9 cellular contexts compared by ENCODE assay signal in the genomic region with DNA sequence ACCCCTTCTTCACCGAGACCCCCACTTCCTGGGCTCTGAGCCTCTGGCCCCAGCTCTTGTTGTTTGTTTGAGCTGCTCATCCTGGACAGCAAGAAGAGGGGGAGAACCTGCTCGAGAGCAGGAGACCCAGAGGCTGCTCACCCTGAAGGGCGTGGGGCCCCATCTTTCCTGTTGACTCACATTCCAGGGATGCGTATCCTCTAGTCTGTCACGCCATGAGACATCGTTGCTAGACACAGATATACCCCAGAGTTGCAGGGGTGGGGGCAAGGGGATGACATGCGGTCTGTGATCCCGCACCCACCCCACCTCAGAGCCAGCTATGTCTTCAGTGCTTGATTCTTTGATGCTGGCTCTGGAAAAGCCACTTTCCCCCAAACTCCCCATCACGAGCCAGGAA. TPM values are rescaled to one million over a fixed set of nuclear protein-coding genes. Genes with fewer than 3 reads are reported as not detected.
DNase-seq lines count a peak whose midpoint lies in the region; ATAC-seq and TF ChIP-seq lines count a peak whose summit lies in the region.
"Had no signal": no experiment of that assay in that cellular context is flagged by ENCODE, and none has a peak within 500 bp of the region (broad histone marks: within the 10 kb centered on the region; RNA-seq: fewer than 3 reads in every experiment).

No MANE protein-coding gene starts in this region.

- H3K4me1 ChIP-seq in CD4-positive, alpha-beta memory T cell (ENCODE audit: insufficient read depth, low read length), result peaks cover 8% of the 10 kb centered on the region
- H3K4me1 ChIP-seq in PC-3 (ENCODE audit: insufficient read depth, low read length) (peaks cover 28% of the 10 kb centered on the region), endodermal cell (ENCODE audit: control insufficient read depth, insufficient read depth, low read length) (peaks cover 4% of the 10 kb centered on the region), osteoblast (ENCODE audit: insufficient read depth, low read length) (peaks cover 31% of the 10 kb centered on the region)

- H3K9me2 ChIP-seq in PC-3 (replicated peaks; ENCODE audit: low read length), result no peaks in the 10 kb centered on the region

- H3K27me3 ChIP-seq in CD4-positive, alpha-beta memory T cell (ENCODE audit: insufficient read depth, low read length), result no peaks in the 10 kb centered on the region
- H3K27me3 ChIP-seq in PC-3 (ENCODE audit: low read length) (no peaks in the 10 kb centered on the region), endodermal cell (ENCODE audit: control insufficient read depth, insufficient read depth, low read length, poor library complexity, severe bottlenecking) (no peaks in the 10 kb centered on the region), osteoblast (ENCODE audit: insufficient read depth, low read length) (peaks cover 8% of the 10 kb centered on the region)

- TF ChIP-seq CTCF in PC-3 (conservative IDR thresholded peaks at IDR 0.05; ENCODE audit: low read depth, low read length) (no peak), endodermal cell (conservative IDR thresholded peaks at IDR 0.05) (no peak), osteoblast (IDR thresholded peaks at IDR 0.05; ENCODE audit: extremely low read depth, low read depth, low read length) (no peak), glutamatergic neuron (IDR thresholded peaks at IDR 0.05; ENCODE audit: partially characterized antibody, unreplicated experiment) (no peak)

- 81 to 93% methylated on average over 5 to 8 of the region's 9 CpGs for WGBS in endodermal cell (ENCODE audit: insufficient coverage in 1 of 2, insufficient read length in 1 of 2), 2 experiments

- H3K27ac Mint-ChIP-seq in CD4-positive, alpha-beta memory T cell, result peak overlapping the region in 4 of 7 donors; percentile 41 to 64 (median 44)
- H3K27ac Mint-ChIP-seq in endodermal cell, result peak overlapping the region; percentile 80
- H3K27ac Mint-ChIP-seq in glutamatergic neuron (ENCODE audit: unreplicated experiment), result no peak overlapping the region

- no peaks in the 10 kb centered on the region for H3K79me2 ChIP-seq in PC-3 (ENCODE audit: low read length)
- H3K79me2 ChIP-seq in osteoblast (ENCODE audit: insufficient read depth, low read length), result no peaks in the 10 kb centered on the region

- H3K9ac ChIP-seq in PC-3 (ENCODE audit: low read length) (peak overlapping the region; percentile 87), endodermal cell (ENCODE audit: extremely low read depth, low read length, poor library complexity, severe bottlenecking) (no peak overlapping the region)

- no peaks in the 10 kb centered on the region for H3K9me3 ChIP-seq in CD4-positive, alpha-beta memory T cell (ENCODE audit: control insufficient read depth in 1 of 2, low read length in 2 of 2)
- H3K9me3 ChIP-seq in PC-3 (ENCODE audit: low read length), result no peaks in the 10 kb centered on the region
- no peaks in the 10 kb centered on the region for H3K9me3 ChIP-seq in endodermal cell (ENCODE audit: control insufficient read depth, low read length)
- H3K9me3 ChIP-seq in osteoblast (ENCODE audit: low read depth, low read length), result no peaks in the 10 kb centered on the region

- POLR2A ChIA-PET in CD4-positive, alpha-beta memory T cell (lab: Charles Lee; ENCODE audit: partially characterized antibody), result no interaction called here
- POLR2A ChIA-PET in PC-3 (lab: Charles Lee; ENCODE audit: unreplicated experiment), result interaction anchor here (0.5 to 1.5 kb wide), 9 partner anchors 12 to 857 kb away, joined by 3 to 24 read pairs (median 4); partner anchors contain the start of genes ATF6B, FKBPL, HSPA1A and HSPA1L

- H3K4me2 ChIP-seq in PC-3 (ENCODE audit: low read length) (peak overlapping the region; percentile 72), osteoblast (ENCODE audit: insufficient read depth, low read length) (peak overlapping the region; percentile 60)

- peaks cover 43% of the 10 kb centered on the region for H3K36me3 ChIP-seq in CD4-positive, alpha-beta memory T cell (ENCODE audit: insufficient read depth, low read length)
- H3K36me3 ChIP-seq in PC-3 (ENCODE audit: low read depth, low read length) (peaks cover 18% of the 10 kb centered on the region; the same call in 1 of the 2 replicates), endodermal cell (ENCODE audit: control insufficient read depth, insufficient read depth, low read length) (peaks cover 43% of the 10 kb centered on the region), osteoblast (ENCODE audit: insufficient read depth, low read length) (peaks cover 25% of the 10 kb centered on the region)

- H3F3A ChIP-seq in PC-3 (ENCODE audit: low read length, unreplicated experiment), result no peaks in the 10 kb centered on the region

- no peak for DNase-seq in CD4-positive, alpha-beta memory T cell
- DNase-seq in PC-3 (peak; percentile 87), endodermal cell (no peak), osteoblast (ENCODE audit: insufficient read length, low spot score, missing footprints) (peak; percentile 92), glutamatergic neuron (no peak), middle frontal gyrus (ENCODE audit: extremely low spot score, low spot score) (no peak)
- no peak for DNase-seq in activated CD4-positive, alpha-beta T cell treated with anti-CD3 and anti-CD28 coated beads, Interleukin-2, amount 50 U/mL, for 48 hours
- DNase-seq: NCI-H1436 treated with DMSO at 0.1 percent for 48 hours had no signal

- no peaks in the 10 kb centered on the region for H4K20me1 ChIP-seq in PC-3 (ENCODE audit: low read length)
- no peaks in the 10 kb centered on the region for H4K20me1 ChIP-seq in osteoblast (ENCODE audit: insufficient read depth, low read length)

- H3K4me1 Mint-ChIP-seq in CD4-positive, alpha-beta memory T cell, result peaks cover 6 to 16% (median 10%) of the 10 kb centered on the region in 4 donors
- H3K4me1 Mint-ChIP-seq in endodermal cell, result peaks cover 7% of the 10 kb centered on the region
- H3K4me1 Mint-ChIP-seq in glutamatergic neuron (ENCODE audit: low read depth, unreplicated experiment), result peaks cover 2% of the 10 kb centered on the region

- no peak overlapping the region for H3K4me3 Mint-ChIP-seq in CD4-positive, alpha-beta memory T cell
- H3K4me3 Mint-ChIP-seq in endodermal cell (no peak overlapping the region), glutamatergic neuron (ENCODE audit: unreplicated experiment) (no peak overlapping the region)

- 0 out of 2 replicates have a peak overlapping the region, but pooled peaks have one; percentile 40 for H2AFZ ChIP-seq in PC-3 (ENCODE audit: low read length)
- no peak overlapping the region for H2AFZ ChIP-seq in osteoblast (ENCODE audit: low read length)

- no peak overlapping the region for H3K27ac ChIP-seq in CD4-positive, alpha-beta memory T cell (ENCODE audit: low read depth, low read length)
- H3K27ac ChIP-seq in PC-3 (ENCODE audit: low read length) (peak overlapping the region; percentile 88), endodermal cell (ENCODE audit: low read depth, low read length) (no peak overlapping the region), osteoblast (ENCODE audit: low read depth, low read length) (peak overlapping the region; percentile 86)

- no TSS peak for BruUV-seq in PC-3 (replicated peaks; lab: Mats Ljungman, UMichigan)

- H3K4me3 ChIP-seq in CD4-positive, alpha-beta memory T cell (ENCODE audit: low read length in 2 of 2), result no peak overlapping the region
- H3K4me3 ChIP-seq in PC-3 (ENCODE audit: low read length) (0 out of 2 replicates have a peak overlapping the region, but pooled peaks have one; percentile 39), endodermal cell (ENCODE audit: low read length) (no peak overlapping the region), osteoblast (ENCODE audit: insufficient read depth, low read length) (no peak overlapping the region)

- ATAC-seq in PC-3 (peak; percentile 66), GM21576 (IDR thresholded peaks at IDR 0.05; ENCODE audit: unreplicated experiment) (no peak)

- intact Hi-C loops in CD4-positive, alpha-beta memory T cell (cut with micrococcal nuclease), result no loop called here
- intact Hi-C loops in PC-3 (cut with micrococcal nuclease), result loop anchor here (1.0 to 10.0 kb wide), 3 partner anchors 14 to 210 kb away; partner anchors contain the start of genes ATF6B and ZBTB12

- no peaks in the 10 kb centered on the region for H3K27me3 Mint-ChIP-seq in CD4-positive, alpha-beta memory T cell
- H3K27me3 Mint-ChIP-seq in endodermal cell (ENCODE audit: insufficient read depth) (peaks cover 2% of the 10 kb centered on the region), glutamatergic neuron (ENCODE audit: unreplicated experiment) (no peaks in the 10 kb centered on the region)

- no peaks in the 10 kb centered on the region for H3K9me3 Mint-ChIP-seq in CD4-positive, alpha-beta memory T cell
- H3K9me3 Mint-ChIP-seq in endodermal cell (no peaks in the 10 kb centered on the region), glutamatergic neuron (ENCODE audit: unreplicated experiment) (peaks cover 2% of the 10 kb centered on the region)

- H3K36me3 Mint-ChIP-seq in CD4-positive, alpha-beta memory T cell, result peaks cover 18 to 57% of the 10 kb centered on the region in 2 donors
- H3K36me3 Mint-ChIP-seq in endodermal cell (ENCODE audit: low read depth), result peaks cover 34% of the 10 kb centered on the region
- H3K36me3 Mint-ChIP-seq in glutamatergic neuron (ENCODE audit: unreplicated experiment), result no peaks in the 10 kb centered on the region

- CTCF ChIA-PET in CD4-positive, alpha-beta memory T cell (lab: Charles Lee; ENCODE audit: partially characterized antibody), result interaction anchor here (0.7 kb wide), 1 partner anchor 1379 kb away, joined by 5 read pairs; no protein-coding TSS in a partner anchor
- CTCF ChIA-PET in PC-3 (lab: Charles Lee), result interaction anchor here (0.6 to 1.6 kb wide), 2 partner anchors 27 to 68 kb away, joined by 3 to 6 read pairs; no protein-coding TSS in a partner anchor

RNA-seq across cellular contexts. Expression of gene TNXB, which starts 5.7 kb away (rescaled TPM):
- 10 to 100 TPM; 16.5 to 22.4 TPM for total RNA-seq in CD4-positive, alpha-beta memory T cell
- under 1 TPM in 1 of 2 donors, not detected in 1; 0.31 TPM for polyA plus RNA-seq in CD4-positive, alpha-beta memory T cell
- total RNA-seq in PC-3 (2014; rRNA removed), result 2.9 and 3.3 TPM in 2 replicates
- 1 to 10 TPM; 4.0 to 9.3 TPM for total RNA-seq in endodermal cell
- 2.2 TPM for polyA plus RNA-seq in endodermal cell (2013, experiment 1 of 2)
- 3.7 TPM for polyA plus RNA-seq in endodermal cell (2013, experiment 2 of 2)
- 8.3 and 11.9 TPM in 2 replicates for total RNA-seq in osteoblast
- 6.0 TPM for total RNA-seq in glutamatergic neuron (ENCODE audit: unreplicated experiment)

RNA-seq across cellular contexts. Expression of gene ATF6B, which starts 13.2 kb away (rescaled TPM):
- total RNA-seq in CD4-positive, alpha-beta memory T cell, result 100 to 1,000 TPM; 151 to 154 TPM
- polyA plus RNA-seq in CD4-positive, alpha-beta memory T cell, result 10 to 100 TPM; 11.4 to 27.7 TPM
- total RNA-seq in PC-3 (2014; rRNA removed) (33.4 and 35.7 TPM in 2 replicates), endodermal cell (10 to 100 TPM; 54.5 to 60.3 TPM), osteoblast (27.5 and 30.1 TPM in 2 replicates), glutamatergic neuron (ENCODE audit: unreplicated experiment) (79.5 TPM)
- 67.3 TPM for polyA plus RNA-seq in endodermal cell (2013, experiment 1 of 2)
- 61.1 TPM for polyA plus RNA-seq in endodermal cell (2013, experiment 2 of 2)

RNA-seq across cellular contexts. Expression of gene FKBPL, which starts 15.2 kb away (rescaled TPM):
- total RNA-seq in CD4-positive, alpha-beta memory T cell, result 1 to 10 TPM; 2.2 to 2.8 TPM
- 1 to 10 TPM; 2.0 to 3.0 TPM for polyA plus RNA-seq in CD4-positive, alpha-beta memory T cell
- total RNA-seq in PC-3 (2014; rRNA removed) (12.6 and 16.4 TPM in 2 replicates), endodermal cell (1 to 10 TPM; 9.2 to 9.6 TPM), osteoblast (9.8 and 11.5 TPM in 2 replicates), glutamatergic neuron (ENCODE audit: unreplicated experiment) (4.7 TPM)
- 8.7 TPM for polyA plus RNA-seq in endodermal cell (2013, experiment 1 of 2)
- polyA plus RNA-seq in endodermal cell (2013, experiment 2 of 2), result 9.2 TPM

RNA-seq across cellular contexts. Expression of gene PRRT1, which starts 36.9 kb away (rescaled TPM):
- 1 to 10 TPM; 1.5 to 1.9 TPM for total RNA-seq in CD4-positive, alpha-beta memory T cell
- under 1 TPM in 1 of 2 donors, not detected in 1; 0.60 TPM for polyA plus RNA-seq in CD4-positive, alpha-beta memory T cell
- total RNA-seq in PC-3 (2014; rRNA removed) (1.5 TPM in 1 of 2 replicates, not detected in the other), endodermal cell (1 to 10 TPM; 2.0 to 3.0 TPM), osteoblast (under 0.01 TPM in 1 of 2 replicates, not detected in the other), glutamatergic neuron (ENCODE audit: unreplicated experiment) (5.1 TPM)
- 5.9 TPM for polyA plus RNA-seq in endodermal cell (2013, experiment 1 of 2)
- polyA plus RNA-seq in endodermal cell (2013, experiment 2 of 2), result 5.8 TPM

RNA-seq across cellular contexts. Expression of gene PPT2, which starts 39.1 kb away (rescaled TPM):
- total RNA-seq in CD4-positive, alpha-beta memory T cell, result 10 to 100 TPM; 12.7 to 15.4 TPM
- 1 to 10 TPM; 3.8 TPM for polyA plus RNA-seq in CD4-positive, alpha-beta memory T cell
- total RNA-seq in PC-3 (2014; rRNA removed) (16.6 and 30.8 TPM in 2 replicates), endodermal cell (10 to 100 TPM; 51.1 to 65.3 TPM), osteoblast (6.5 and 8.3 TPM in 2 replicates), glutamatergic neuron (ENCODE audit: unreplicated experiment) (55.1 TPM)
- polyA plus RNA-seq in endodermal cell (2013, experiment 1 of 2), result 39.5 TPM
- 33.9 TPM for polyA plus RNA-seq in endodermal cell (2013, experiment 2 of 2)

Comparison
In these comparisons a context has a peak if more than half of its experiments do, and no peak if none do; other contexts are left out.
1. DNase-seq: peak in PC-3 (single experiment) and osteoblast (single experiment); none in CD4-positive, alpha-beta memory T cell (0 of 5), endodermal cell (single experiment), activated CD4-positive, alpha-beta T cell treated with anti-CD3 and anti-CD28 coated beads, Interleukin-2, amount 50 U/mL, for 48 hours (0 of 2), glutamatergic neuron (single experiment) and middle frontal gyrus (single experiment).
2. H3K27ac ChIP-seq: peak in PC-3 (single experiment) and osteoblast (single experiment); none in CD4-positive, alpha-beta memory T cell (single experiment) and endodermal cell (single experiment).